22 cellular contexts compared by ENCODE assay signal in genomic region chr3:87200059-87200458, GRCh38. TPM values are rescaled to one million over a fixed set of nuclear protein-coding genes. Genes with fewer than 3 reads are reported as not detected.
DNase-seq lines count a peak whose midpoint lies in the region; ATAC-seq, FAIRE-seq and TF ChIP-seq lines count a peak whose summit lies in the region.
"Had no signal": no experiment of that assay in that cellular context is flagged by ENCODE, and none has a peak within 500 bp of the region (broad histone marks: within the 10 kb centered on the region; RNA-seq: fewer than 3 reads in every experiment).

No MANE protein-coding gene starts in this region.

- H3K27me3 ChIP-seq in neural cell (ENCODE audit: insufficient read depth, low read depth, low read length): no peaks in the 10 kb centered on the region

- CTCF ChIA-PET in A549 (lab: Yijun Ruan, JAX): interaction anchor here (1.6 kb wide), 1 partner anchor 32 kb away, joined by 3 read pairs; no protein-coding TSS in a partner anchor

- ATAC-seq in A549 (no peak), GM18505 (IDR thresholded peaks at IDR 0.05; ENCODE audit: unreplicated experiment) (no peak)
- ATAC-seq: Panc1 had no signal

- H3K79me2 ChIP-seq in neural cell (replicated peaks; ENCODE audit: insufficient read depth, low read length): no peaks in the 10 kb centered on the region

- no peaks in the 10 kb centered on the region for H3K9me2 ChIP-seq in neural cell (ENCODE audit: insufficient read depth, low read length)

- TF ChIP-seq EP300 in A549 (IDR thresholded peaks at IDR 0.05) (no peak), neural cell (conservative IDR thresholded peaks at IDR 0.05; ENCODE audit: poor library complexity, severe bottlenecking) (no peak)

- POLR2A ChIA-PET in A549 (lab: Yijun Ruan, JAX): no interaction called here

- no peak for TF ChIP-seq POLR2A in A549 (IDR thresholded peaks at IDR 0.05; ENCODE audit: low read length)
- no peak for TF ChIP-seq POLR2A in GM18505 (IDR thresholded peaks at IDR 0.05; ENCODE audit: borderline replicate concordance, extremely low read depth, insufficient read depth, insufficient read length)

- no peak overlapping the region for H3K27ac ChIP-seq in A549
- peak overlapping the region; percentile 30; the same call in 1 of the 2 replicates for H3K27ac ChIP-seq in SK-N-MC
- no peak overlapping the region for H3K27ac ChIP-seq in neural cell (ENCODE audit: low read length)
- H3K27ac ChIP-seq: RWPE1 had no signal

- peaks cover 8% of the 10 kb centered on the region; the same call in 2 of the 3 replicates for H3K9me3 ChIP-seq in A549
- peaks cover 2% of the 10 kb centered on the region; the same call in 1 of the 2 replicates for H3K9me3 ChIP-seq in SK-N-MC (ENCODE audit: low read depth, low read length)
- H3K9me3 ChIP-seq in neural cell (ENCODE audit: low read length): no peaks in the 10 kb centered on the region
- H3K9me3 ChIP-seq: Caco-2, HAP-1 had no signal

- DNase-seq in A549 (ENCODE audit: low read depth in 1 of 2, low spot score in 1 of 2): no peak
- DNase-seq in GM03348 (ENCODE audit: low spot score): peak; percentile 6
- no peak for DNase-seq in SK-N-MC (ENCODE audit: low read depth, low spot score)
- DNase-seq in SKM-1 treated with dmso at 0.1 percent for 144 hours (lab: John Stamatoyannopoulos, UW; ENCODE audit: unreplicated experiment): no peak
- DNase-seq in NCI-H1436 (lab: John Stamatoyannopoulos, UW): no peak
- DNase-seq: C1 segment of cervical spinal cord; Caco-2; CD4-positive, alpha-beta memory T cell; DMS79; HFFc6; NCI-H1092; NCI-H1930; NCI-H2107; NCI-H526; SHP77 had no signal

- no peak for TF ChIP-seq RAD21 in A549 (conservative IDR thresholded peaks at IDR 0.05 in 1 of 2, IDR thresholded peaks at IDR 0.05 in 1 of 2)
- no peak for TF ChIP-seq RAD21 in neural cell (conservative IDR thresholded peaks at IDR 0.05)

- H3K4me2 ChIP-seq in A549 (no peak overlapping the region), neural cell (ENCODE audit: low read length) (no peak overlapping the region)

- H3K9ac ChIP-seq in SK-N-MC (ENCODE audit: insufficient read length): no peak overlapping the region
- H3K9ac ChIP-seq in neural cell (ENCODE audit: low read length): no peak overlapping the region

- H2AFZ ChIP-seq in neural cell (ENCODE audit: low read depth, low read length): peak overlapping the region; percentile 17

- H3K4me1 ChIP-seq in A549: peaks cover 16% of the 10 kb centered on the region

- WGBS in A549 (ENCODE audit: missing lambda C conversion rate): 75% methylated on average over 1 of the region's 1 CpG

- H3K4me3 ChIP-seq in A549 (no peak overlapping the region), SK-N-MC (peak overlapping the region; percentile 70), neural cell (ENCODE audit: low read length) (no peak overlapping the region)
- H3K4me3 ChIP-seq: HAP-1 had no signal

- H3K36me3 ChIP-seq in SK-N-MC (ENCODE audit: insufficient read depth, low read length) (no peaks in the 10 kb centered on the region), neural cell (ENCODE audit: insufficient read depth, low read length) (no peaks in the 10 kb centered on the region)
- H3K36me3 ChIP-seq: HAP-1 had no signal

- H4K20me1 ChIP-seq in neural cell (ENCODE audit: insufficient read depth): no peaks in the 10 kb centered on the region

- FAIRE-seq in A549 (lab: Jason Lieb, UNC): no peak
- FAIRE-seq: GM18507, HTR-8/SVneo had no signal

- TF ChIP-seq CTCF in A549 (IDR thresholded peaks at IDR 0.05) (no peak), neural cell (IDR thresholded peaks at IDR 0.05; ENCODE audit: poor library complexity, severe bottlenecking) (no peak)

- H3F3A ChIP-seq in neural cell (ENCODE audit: insufficient read depth, low read length, poor library complexity, severe bottlenecking): no peaks in the 10 kb centered on the region

TF ChIP-seq in A549, 52 proteins besides CTCF, POLR2A, EP300 and RAD21:
- TF ChIP-seq MAFK (IDR thresholded peaks at IDR 0.05; ENCODE audit: partially characterized antibody) (peak; percentile 98), NR3C1 (IDR thresholded peaks at IDR 0.05) (no peak), HOXB13 (CRISPR knock-in tag; IDR thresholded peaks at IDR 0.05; ENCODE audit: low read depth) (no peak)

TF ChIP-seq in neural cell, 6 proteins besides CTCF, POLR2A, EP300 and RAD21:
- TF ChIP-seq MXI1 (conservative IDR thresholded peaks at IDR 0.05; ENCODE audit: poor library complexity, severe bottlenecking) (no peak), EZH2 (IDR thresholded peaks at IDR 0.05; ENCODE audit: borderline replicate concordance, insufficient read depth, low read length, poor library complexity, severe bottlenecking) (no peak), POLR2AphosphoS5 (IDR thresholded peaks at IDR 0.05) (no peak), REST (IDR thresholded peaks at IDR 0.05; ENCODE audit: borderline replicate concordance) (no peak), SMC3 (conservative IDR thresholded peaks at IDR 0.05; ENCODE audit: poor library complexity) (no peak), TAF1 (IDR thresholded peaks at IDR 0.05; ENCODE audit: low read depth) (no peak)

RNA-seq across cellular contexts. Expression of gene CHMP2B, which starts 27.1 kb away (rescaled TPM):
- 51.4 and 85.8 TPM in 2 replicates for polyA plus RNA-seq in A549 (2011; rRNA removed)
- 20.5 and 25.0 TPM in 2 replicates for polyA plus RNA-seq in A549 (2012; cell fraction: cytosol; rRNA removed)
- 15.2 and 17.6 TPM in 2 replicates for polyA plus RNA-seq in A549 (2012; cell fraction: nucleus; rRNA removed)
- polyA plus RNA-seq in A549 (2017; fragmentation: RNase III; extraction: RNeasy Plus Mini Kit Qiagen cat#74134 plus additional on column Dnase treatment): 50.9 to 57.2 TPM (median 56.9 TPM) in 3 replicates
- 9.2 and 9.5 TPM in 2 replicates for polyA minus RNA-seq in A549 (2011; rRNA and poly(A)+ RNA removed)
- polyA plus RNA-seq in neural cell: 41.5 and 59.3 TPM in 2 replicates
- polyA minus RNA-seq in neural cell: 46.7 and 47.6 TPM in 2 replicates
